Comparison of ENCODE assay signal across 9 cellular contexts in the genomic region with DNA sequence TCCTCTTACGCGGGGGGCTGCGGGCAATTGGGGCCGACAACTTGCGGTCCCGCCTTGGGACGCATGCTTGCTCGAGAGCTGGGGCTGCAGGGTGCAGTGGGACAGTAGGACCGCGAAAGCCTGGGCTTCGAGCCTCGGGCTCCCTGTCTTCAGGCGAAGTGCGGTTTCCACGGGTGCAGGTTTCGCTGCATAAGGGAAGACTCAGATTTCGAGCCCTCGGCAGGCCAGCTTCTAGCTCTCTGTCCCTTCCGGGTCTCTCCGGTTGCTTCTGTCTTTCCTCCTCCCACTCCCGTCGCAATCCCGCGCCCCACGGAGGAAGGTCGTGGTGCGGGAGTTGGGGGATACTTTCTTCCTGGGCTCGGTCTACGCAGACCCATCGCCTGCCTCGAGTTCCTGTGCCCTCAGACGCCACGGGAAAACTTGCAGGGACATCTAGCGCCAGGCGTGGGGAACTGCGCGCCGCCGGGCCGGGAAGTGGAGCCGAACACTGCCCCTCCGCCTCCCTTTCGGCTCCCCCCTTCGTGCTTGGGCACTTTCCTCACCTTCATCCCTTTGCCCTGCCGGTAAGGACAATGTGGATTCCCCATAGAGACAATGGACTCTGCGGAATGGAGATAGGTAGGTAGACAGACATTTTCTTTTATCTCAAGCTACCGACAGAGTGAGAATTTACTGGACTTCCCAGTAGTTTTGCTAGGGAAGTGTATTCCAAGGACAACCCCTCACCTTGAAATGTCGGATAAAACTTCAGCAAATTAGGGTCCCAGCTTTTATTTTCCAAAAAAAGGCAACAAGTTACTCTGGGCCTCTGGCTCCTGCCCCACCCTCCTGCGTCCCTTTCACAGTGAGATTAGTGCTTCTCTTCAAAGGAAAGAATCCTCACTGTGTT. TPM values are rescaled to one million over a fixed set of nuclear protein-coding genes. Genes with fewer than 3 reads are reported as not detected.
DNase-seq lines count a peak whose midpoint lies in the region; ATAC-seq and TF ChIP-seq lines count a peak whose summit lies in the region.
"Had no signal": no experiment of that assay in that cellular context is flagged by ENCODE, and none has a peak within 500 bp of the region (broad histone marks: within the 10 kb centered on the region; RNA-seq: fewer than 3 reads in every experiment).

No MANE protein-coding gene starts in this region.

- DNase-seq in NCI-H1092 (lab: John Stamatoyannopoulos, UW) (peak; percentile 26), NCI-H1092 treated with DMSO at 0.1 percent for 48 hours (lab: John Stamatoyannopoulos, UW) (no peak), PC-9 (peak in 1 of 2 experiments; percentile 43), dorsolateral prefrontal cortex (peak in 4 of 10 donors; percentile 11 to 63 (median 26)), medulla oblongata (ENCODE audit: extremely low spot score) (peak; percentile 67), tibial artery (peak; percentile 51 to 71), epidermal melanocyte (ENCODE audit: insufficient read length, low spot score) (no peak)

- H4K20me1 ChIP-seq in PC-9 (ENCODE audit: insufficient read depth) = no peaks in the 10 kb centered on the region

- H3K4me1 ChIP-seq in PC-9 (replicated peaks; ENCODE audit: insufficient read depth) (no peaks in the 10 kb centered on the region), tibial artery (peaks cover 0 to 50% (median 41%) of the 10 kb centered on the region in 4 donors)
- H3K4me1 ChIP-seq: BLaER1 had no signal

- CTCF ChIA-PET in PC-9 (lab: Charles Lee) = no interaction called here

- no peaks in the 10 kb centered on the region for H3K9me3 ChIP-seq in PC-9 (ENCODE audit: insufficient read depth, low read depth)
- peaks cover 0 to 4% (median 0%) of the 10 kb centered on the region in 3 donors for H3K9me3 ChIP-seq in tibial artery

- H3K4me3 ChIP-seq in PC-9 = no peak overlapping the region
- H3K4me3 ChIP-seq in dorsolateral prefrontal cortex = peak overlapping the region in 20 of 59 donors; percentile 11 to 56 (median 30)
- peak overlapping the region in 1 of 2 donors; percentile 15 for H3K4me3 ChIP-seq in tibial artery
- H3K4me3 ChIP-seq: BLaER1 had no signal

- H3K36me3 ChIP-seq in PC-9 (ENCODE audit: low read depth) (no peaks in the 10 kb centered on the region), tibial artery (no peaks in the 10 kb centered on the region)
- H3K36me3 ChIP-seq: BLaER1 had no signal

- TF ChIP-seq CTCF in PC-9 (conservative IDR thresholded peaks at IDR 0.05) (peak; percentile 76), dorsolateral prefrontal cortex (IDR thresholded peaks at IDR 0.05 in 54 of 56, conservative IDR thresholded peaks at IDR 0.05 in 2 of 56; ENCODE audit: low read depth in 1 of 56, partially characterized antibody in 56 of 56) (peak; percentile 19 to 79 (median 66)), tibial artery (IDR thresholded peaks at IDR 0.05) (peak; percentile 71 to 75)

- POLR2A ChIA-PET in PC-9 (lab: Charles Lee; ENCODE audit: unreplicated experiment) = no interaction called here

- H3K27ac ChIP-seq in PC-9 (no peak overlapping the region), dorsolateral prefrontal cortex (no peak overlapping the region), tibial artery (no peak overlapping the region)
- H3K27ac ChIP-seq: BLaER1 had no signal

- BruUV-seq in PC-9 (replicated peaks; lab: Mats Ljungman, UMichigan) = no TSS peak

- H3K9me2 ChIP-seq in PC-9 (ENCODE audit: insufficient read depth) = no peaks in the 10 kb centered on the region

- H3K27me3 ChIP-seq in PC-9 (ENCODE audit: insufficient read depth, low read depth) = peaks cover 76% of the 10 kb centered on the region
- H3K27me3 ChIP-seq in dorsolateral prefrontal cortex = peaks cover 51 to 100% (median 100%) of the 10 kb centered on the region in 45 donors
- H3K27me3 ChIP-seq in tibial artery = peaks cover 11 to 100% of the 10 kb centered on the region in 2 donors

- H3K4me2 ChIP-seq in PC-9 = no peak overlapping the region
- H3K4me2 ChIP-seq: BLaER1 had no signal

- peak; percentile 48 for ATAC-seq in HG03103 (IDR thresholded peaks at IDR 0.05; ENCODE audit: low read depth, unreplicated experiment)

- H3K79me2 ChIP-seq in PC-9 (ENCODE audit: low read depth) = no peaks in the 10 kb centered on the region

- no peaks in the 10 kb centered on the region for H3F3A ChIP-seq in PC-9 (ENCODE audit: insufficient read depth, low read depth)

- intact Hi-C loops in PC-9 (cut with micrococcal nuclease; ENCODE audit: unreplicated experiment) = no loop called here
- intact Hi-C loops in dorsolateral prefrontal cortex (cut with DNase I) = loop anchor here (1.0 to 10.0 kb wide), 6 partner anchors 391 to 1753 kb away; partner anchors contain the start of gene SP9 (in 1 of the 2)
- intact Hi-C loops in tibial artery (cut with DNase I; ENCODE audit: low total_unique reads) = loop anchor here (2.0 kb wide), 1 partner anchor 399 kb away; no protein-coding TSS in a partner anchor

- no peak overlapping the region for H2AFZ ChIP-seq in PC-9

RNA-seq across cellular contexts. Expression of gene HOXD13, which starts 4.2 kb away (rescaled TPM):
- not detected in 2 replicates for total RNA-seq in PC-9 (2021)
- total RNA-seq in dorsolateral prefrontal cortex = not detected

RNA-seq across cellular contexts. Expression of gene EVX2, which starts 4.5 kb away (rescaled TPM):
- total RNA-seq in PC-9 (2021) = not detected in 2 replicates
- under 1 TPM in 1 of 120 experiments, not detected in 119; 0.13 TPM for total RNA-seq in dorsolateral prefrontal cortex

RNA-seq across cellular contexts. Expression of gene HOXD12, which starts 11.3 kb away (rescaled TPM):
- not detected in 2 replicates for total RNA-seq in PC-9 (2021)
- not detected for total RNA-seq in dorsolateral prefrontal cortex

RNA-seq across cellular contexts. Expression of gene HOXD11, which starts 18.8 kb away (rescaled TPM):
- not detected in 2 replicates for total RNA-seq in PC-9 (2021)
- total RNA-seq in dorsolateral prefrontal cortex = not detected

RNA-seq across cellular contexts. Expression of gene HOXD10, which starts 28.3 kb away (rescaled TPM):
- total RNA-seq in PC-9 (2021) (not detected in 2 replicates), dorsolateral prefrontal cortex (under 1 TPM in 1 of 120 experiments, not detected in 119; 0.24 TPM)

Comparison
In these comparisons a context has a peak if more than half of its experiments do, and no peak if none do; other contexts are left out.
1. DNase-seq: peak in NCI-H1092 (single experiment), medulla oblongata (single experiment) and tibial artery (2 of 2); none in NCI-H1092 treated with DMSO at 0.1 percent for 48 hours (single experiment) and epidermal melanocyte (single experiment).
2. Peak in every context shown above with its lines, with median percentiles within 50 percentile points of each other: CTCF ChIP-seq.